ENCODE assay signal across 19 cellular contexts in genomic region chr3:163914567-163914966, GRCh38.
"Had no signal": no experiment of that assay in that cellular context is flagged by ENCODE, and none has a peak within 500 bp of the region (broad histone marks: within the 10 kb centered on the region; RNA-seq: fewer than 3 reads in every experiment).

No MANE protein-coding gene starts in this region.

- H3K36me3 ChIP-seq: right lobe of liver, suprapubic skin, thyroid gland, upper lobe of left lung, uterus had no signal

- H3K4me3 Mint-ChIP-seq: endodermal cell; naive thymus-derived CD4-positive, alpha-beta T cell; nephron progenitor cell; stimulated activated effector memory CD8-positive, alpha-beta T cell treated with anti-CD3 and anti-CD28 coated beads, Interleukin-12 subunit alpha, Interleukin-12 subunit beta, amount 100 ng/mL, for 72 hours had no signal

- H3K4me1 Mint-ChIP-seq: endodermal cell; naive thymus-derived CD4-positive, alpha-beta T cell; nephron progenitor cell; stimulated activated effector memory CD8-positive, alpha-beta T cell treated with anti-CD3 and anti-CD28 coated beads, Interleukin-12 subunit alpha, Interleukin-12 subunit beta, amount 100 ng/mL, for 72 hours had no signal

- H3K27me3 Mint-ChIP-seq: naive thymus-derived CD4-positive, alpha-beta T cell had no signal

- H3K4me1 ChIP-seq: foreskin keratinocyte, psoas muscle, right lobe of liver, suprapubic skin, thyroid gland, upper lobe of left lung, uterus had no signal

- H3K9me3 ChIP-seq: psoas muscle, right lobe of liver, suprapubic skin, thyroid gland, upper lobe of left lung, uterus had no signal

- H3K9me3 Mint-ChIP-seq: endodermal cell, nephron progenitor cell had no signal

- H3K27ac ChIP-seq: coronary artery, foreskin keratinocyte, psoas muscle, right lobe of liver, suprapubic skin, thyroid gland, upper lobe of left lung, uterus had no signal

- ATAC-seq: foreskin keratinocyte; naive thymus-derived CD4-positive, alpha-beta T cell; psoas muscle; right lobe of liver; stimulated activated effector memory CD8-positive, alpha-beta T cell treated with anti-CD3 and anti-CD28 coated beads, Interleukin-12 subunit alpha, Interleukin-12 subunit beta, amount 100 ng/mL, for 72 hours; stimulated activated naive CD8-positive, alpha-beta T cell treated with anti-CD3 and anti-CD28 coated beads, Interleukin-15, Interleukin-2, amounts not matched to agents 100 U/mL and 50 U/mL, for 24 hours had no signal

- H3K4me3 ChIP-seq: coronary artery, psoas muscle, right lobe of liver, suprapubic skin, thyroid gland, upper lobe of left lung, uterus had no signal

- H3K27ac Mint-ChIP-seq: endodermal cell; naive thymus-derived CD4-positive, alpha-beta T cell; nephron progenitor cell; stimulated activated effector memory CD8-positive, alpha-beta T cell treated with anti-CD3 and anti-CD28 coated beads, Interleukin-12 subunit alpha, Interleukin-12 subunit beta, amount 100 ng/mL, for 72 hours had no signal

- H3K36me3 Mint-ChIP-seq: naive thymus-derived CD4-positive, alpha-beta T cell; stimulated activated effector memory CD8-positive, alpha-beta T cell treated with anti-CD3 and anti-CD28 coated beads, Interleukin-12 subunit alpha, Interleukin-12 subunit beta, amount 100 ng/mL, for 72 hours had no signal

- H3K27me3 ChIP-seq: foreskin keratinocyte, right lobe of liver, suprapubic skin, thyroid gland, upper lobe of left lung, uterus had no signal

- DNase-seq: effector CD4-positive, alpha-beta T cell; endodermal cell; erythroblast; foreskin keratinocyte; kidney glomerular epithelial cell; naive thymus-derived CD4-positive, alpha-beta T cell; nephron progenitor cell; psoas muscle; retina; right lobe of liver; stimulated activated CD4-positive, alpha-beta T cell treated with anti-CD3 and anti-CD28 coated beads, Interleukin-4, amount 100 ng/mL, for 1 hour; stimulated activated CD8-positive, alpha-beta memory T cell treated with anti-CD3 and anti-CD28 coated beads, Interleukin-4, amount 100 ng/mL, for 48 hours; stimulated activated naive CD8-positive, alpha-beta T cell treated with anti-CD3 and anti-CD28 coated beads, Interleukin-15, Interleukin-2, amounts not matched to agents 100 U/mL and 50 U/mL, for 24 hours; thyroid gland; uterus had no signal
